ENCODE assay signal across 8 cellular contexts in genomic region chr1:209692745-209693504, GRCh38. TPM values are rescaled to one million over a fixed set of nuclear protein-coding genes. Genes with fewer than 3 reads are reported as not detected.
DNase-seq lines count a peak whose midpoint lies in the region; ATAC-seq and TF ChIP-seq lines count a peak whose summit lies in the region.

No MANE protein-coding gene starts in this region.

- no peaks in the 10 kb centered on the region for H3K9me3 ChIP-seq in H9 (ENCODE audit: control insufficient read depth, low read depth, low read length)
- no peaks in the 10 kb centered on the region for H3K9me3 ChIP-seq in ascending aorta
- H3K9me3 ChIP-seq in gastrocnemius medialis: no peaks in the 10 kb centered on the region

- H3K18ac ChIP-seq in H9 (ENCODE audit: insufficient read length, low read depth, low read length): no peak overlapping the region

- no CpG with 5 or more reads among the region's 3 CpGs for WGBS in H9 (ENCODE audit: extremely low coverage, insufficient read length, low lambda C conversion rate)

- H2BK20ac ChIP-seq in H9 (ENCODE audit: low read depth, low read length, poor library complexity, severe bottlenecking): no peak overlapping the region

- no peak overlapping the region for H3K4ac ChIP-seq in H9 (ENCODE audit: low read depth, low read length)

- H3K4me3 ChIP-seq in ascending aorta: no peak overlapping the region
- H3K4me3 ChIP-seq in gastrocnemius medialis: no peak overlapping the region

- H3K4me1 Mint-ChIP-seq in H9: peaks cover 0 to 4% of the 10 kb centered on the region in 2 experiments; a peak in 2 of 4 replicates

- H2BK5ac ChIP-seq in H9 (ENCODE audit: insufficient read length, low read length): no peak overlapping the region

- no peak overlapping the region for H2BK15ac ChIP-seq in H9 (ENCODE audit: low read depth, low read length)

- no peak overlapping the region for H4K91ac ChIP-seq in H9 (ENCODE audit: insufficient read length, low read depth, low read length)

- H2AFZ ChIP-seq in H9 (ENCODE audit: low read length): no peak overlapping the region

- no peaks in the 10 kb centered on the region for H3K9me3 Mint-ChIP-seq in H9

- no peak overlapping the region for H4K8ac ChIP-seq in H9 (replicated peaks; ENCODE audit: insufficient read length, low read depth, low read length)

- no peaks in the 10 kb centered on the region for H4K20me1 ChIP-seq in H9 (ENCODE audit: control insufficient read depth, insufficient read depth, insufficient read length)

- no peak overlapping the region for H4K5ac ChIP-seq in H9 (ENCODE audit: insufficient read length, low read depth, low read length)

- no peaks in the 10 kb centered on the region for H3K36me3 ChIP-seq in ascending aorta
- H3K36me3 ChIP-seq in gastrocnemius medialis: no peaks in the 10 kb centered on the region

- no peak overlapping the region for H3K23ac ChIP-seq in H9 (ENCODE audit: insufficient read length, low read depth, low read length)

- no peak overlapping the region for H3K4me3 Mint-ChIP-seq in H9

- no peak overlapping the region for H2AK5ac ChIP-seq in H9 (ENCODE audit: insufficient read length, low read length)

- H3T11ph ChIP-seq in H9 (ENCODE audit: low read length): no peak overlapping the region

- H3K23me2 ChIP-seq in H9 (ENCODE audit: insufficient read length, low read depth, low read length, poor library complexity, severe bottlenecking): no peaks in the 10 kb centered on the region

- intact Hi-C loops in ascending aorta (cut with DNase I) (loop anchor here (1.0 to 2.0 kb wide), 3 partner anchors 91 to 124 kb away; no protein-coding TSS in a partner anchor), gastrocnemius medialis (cut with DNase I; ENCODE audit: low total_unique reads) (loop anchor here (1.0 to 5.0 kb wide), 5 partner anchors 46 to 117 kb away; no protein-coding TSS in a partner anchor)

- H2BK120ac ChIP-seq in H9 (ENCODE audit: low read depth, low read length, poor library complexity, severe bottlenecking): no peak overlapping the region

- no peak overlapping the region for H3K4me2 ChIP-seq in H9 (ENCODE audit: insufficient read depth, insufficient read length, low read length)

- no peak for TF ChIP-seq POLR2A in gastrocnemius medialis (IDR thresholded peaks at IDR 0.05)

- no peaks in the 10 kb centered on the region for H3K79me2 ChIP-seq in H9 (ENCODE audit: insufficient read depth, low read length)

- ATAC-seq in gastrocnemius medialis: peak; percentile 56 to 85
- no peak for ATAC-seq in HG03039 (IDR thresholded peaks at IDR 0.05; ENCODE audit: unreplicated experiment)

- H3K27ac ChIP-seq in H9 (ENCODE audit: insufficient read length, low read depth, low read length): no peak overlapping the region
- no peak overlapping the region for H3K27ac ChIP-seq in ascending aorta
- no peak overlapping the region for H3K27ac ChIP-seq in gastrocnemius medialis

- no peaks in the 10 kb centered on the region for H3K79me1 ChIP-seq in H9 (ENCODE audit: insufficient read depth, low read depth, low read length, poor library complexity, severe bottlenecking)

- H3K27me3 ChIP-seq in H9 (ENCODE audit: insufficient read depth, low read length) (no peaks in the 10 kb centered on the region; the same call in 1 of the 2 replicates), ascending aorta (no peaks in the 10 kb centered on the region), gastrocnemius medialis (no peaks in the 10 kb centered on the region)

- no peak overlapping the region for H3K56ac ChIP-seq in H9 (ENCODE audit: insufficient read length, low read depth, low read length)

- H3K27me3 Mint-ChIP-seq in H9 (ENCODE audit: low read depth): peaks cover 27% of the 10 kb centered on the region

- H3K27ac Mint-ChIP-seq in H9: no peak overlapping the region

- no peak overlapping the region for H2BK12ac ChIP-seq in H9 (ENCODE audit: insufficient read length, low read depth, low read length)

- H3K36me3 Mint-ChIP-seq in H9 (ENCODE audit: insufficient read depth in 1 of 3, low read depth in 3 of 3): no peaks in the 10 kb centered on the region

- TF ChIP-seq CTCF in H9 (conservative IDR thresholded peaks at IDR 0.05): peak; percentile 92
- TF ChIP-seq CTCF in ascending aorta (IDR thresholded peaks at IDR 0.05): peak; percentile 72 to 91 (median 73)
- peak; percentile 84 to 87 (median 87) for TF ChIP-seq CTCF in gastrocnemius medialis (IDR thresholded peaks at IDR 0.05 in 4 of 5, conservative IDR thresholded peaks at IDR 0.05 in 1 of 5)

- no peak overlapping the region for H3K14ac ChIP-seq in H9 (ENCODE audit: insufficient read depth, low read length)

- peak; percentile 81 for DNase-seq in DMS153 (lab: John Stamatoyannopoulos, UW)
- DNase-seq in H9: peak; percentile 66
- peak; percentile 18 for DNase-seq in NCI-H1436 treated with DMSO at 0.1 percent for 48 hours (lab: John Stamatoyannopoulos, UW)
- DNase-seq in T-helper 22 cell (ENCODE audit: low read depth): peak; percentile 21
- peak in 1 of 2 donors; percentile 72 for DNase-seq in ascending aorta (ENCODE audit: low spot score in 2 of 2)
- peak; percentile 52 for DNase-seq in hepatic stellate cell (ENCODE audit: low spot score)
- DNase-seq in gastrocnemius medialis: peak; percentile 29 to 59

- H3K4me1 ChIP-seq in H9 (ENCODE audit: insufficient read depth, low read length): no peaks in the 10 kb centered on the region
- H3K4me1 ChIP-seq in ascending aorta: no peaks in the 10 kb centered on the region
- H3K4me1 ChIP-seq in gastrocnemius medialis: peaks cover 0 to 11% of the 10 kb centered on the region in 2 donors

- no peak overlapping the region for H3K9ac ChIP-seq in H9 (ENCODE audit: extremely low read depth, insufficient read length, low read length)

- in situ Hi-C loops in gastrocnemius medialis (cut with MboI; ENCODE audit: low sequenced_read_pairs in 4 of 4): loop anchor here in 3 of 4 donors (5.0 kb wide), 1 partner anchor 116 kb away; no protein-coding TSS in a partner anchor

RNA-seq across cellular contexts. Expression of gene HSD11B1, which starts 11.7 kb away (rescaled TPM):
- total RNA-seq in H9 (2021) (not detected in 2 replicates), ascending aorta (0.32 TPM), gastrocnemius medialis (10 to 100 TPM in 1 of 4 donors, 1 to 10 TPM in 3; 3.0 to 16.0 (median 6.8) TPM)

RNA-seq across cellular contexts. Expression of gene G0S2, which starts 17.7 kb away (rescaled TPM):
- total RNA-seq in H9 (2021): 0.26 and 0.35 TPM in 2 replicates
- total RNA-seq in ascending aorta: 15.1 TPM
- total RNA-seq in gastrocnemius medialis: 1,000 to 10,000 TPM in 1 of 4 donors, 100 to 1,000 TPM in 1, 10 to 100 TPM in 2; 29.1 to 1,155 (median 83.4) TPM

RNA-seq across cellular contexts. Expression of gene LAMB3, which starts 40.7 kb away (rescaled TPM):
- total RNA-seq in H9 (2021) (0.26 and 0.28 TPM in 2 replicates), ascending aorta (0.75 TPM), gastrocnemius medialis (1 to 10 TPM in 1 of 4 donors, under 1 TPM in 3; 0.61 to 1.9 (median 0.72) TPM)

Comparison
In these comparisons a context has a peak if more than half of its experiments do, and no peak if none do; other contexts are left out.
1. RNA of gene G0S2, which starts 17.7 kb away (total RNA-seq): 29.1 to 1,155 TPM in gastrocnemius medialis and 15.1 TPM in ascending aorta (single experiment); 0.26 to 0.35 TPM in H9; every median in the first group is over 10 times any median in the second.
2. Peak in every context shown above with its lines, with median percentiles within 50 percentile points of each other: CTCF ChIP-seq.